19 cellular contexts compared by ENCODE assay signal in genomic region chr13:31987535-31988170, GRCh38. TPM values are rescaled to one million over a fixed set of nuclear protein-coding genes. Genes with fewer than 3 reads are reported as not detected.
A peak's percentile ranks its signal among the peaks of the same experiment; 100 is the strongest.
DNase-seq lines count a peak whose midpoint lies in the region; ATAC-seq, FAIRE-seq and TF ChIP-seq lines count a peak whose summit lies in the region.
"Had no signal": no experiment of that assay in that cellular context is flagged by ENCODE, and none has a peak within 500 bp of the region (broad histone marks: within the 10 kb centered on the region; RNA-seq: fewer than 3 reads in every experiment).

No MANE protein-coding gene starts in this region.

- no peaks in the 10 kb centered on the region for H3K4me1 ChIP-seq in GM12878 (ENCODE audit: control insufficient read depth, insufficient read depth, low read length)

- no peak for TF ChIP-seq POLR2A in GM12878 (IDR thresholded peaks at IDR 0.05; ENCODE audit: low read depth, low read length)

- H3K27ac ChIP-seq in GM12878 (ENCODE audit: control insufficient read depth, insufficient read depth), result no peak overlapping the region
- H3K27ac ChIP-seq: BLaER1 treated with 17β-estradiol and CSF1 and Interleukin-3, amounts not matched to agents 10 nM and 100 nM; pancreas; thoracic aorta had no signal

- peak in 1 of 3 experiments; percentile 28; a peak in 2 of 6 replicates for TF ChIP-seq CTCF in GM12878 (IDR thresholded peaks at IDR 0.05 in 2 of 3, conservative IDR thresholded peaks at IDR 0.05 in 1 of 3; ENCODE audit: control insufficient read depth in 2 of 3, extremely low read depth in 1 of 3, insufficient read depth in 1 of 3, low read depth in 3 of 3, low read length in 3 of 3)

- intact Hi-C loops in GM12878 (cut with micrococcal nuclease; ENCODE audit: unreplicated experiment) (loop anchor here (5.0 kb wide), 1 partner anchor 75 kb away; no protein-coding TSS in a partner anchor), sciatic nerve (cut with DNase I) (no loop called here)

- no peaks in the 10 kb centered on the region for H3K36me3 ChIP-seq in GM12878 (ENCODE audit: control insufficient read depth in 2 of 2, insufficient read depth in 2 of 2, low read length in 1 of 2)
- H3K36me3 ChIP-seq: BLaER1 treated with 17β-estradiol and CSF1 and Interleukin-3, amounts not matched to agents 10 nM and 100 nM; pancreas; thoracic aorta had no signal

- peak; percentile 70 for TF ChIP-seq RAD21 in GM12878 (IDR thresholded peaks at IDR 0.05; ENCODE audit: insufficient read depth, low read depth, low read length)

- CTCF ChIA-PET in GM12878 (lab: Yijun Ruan, JAX), result interaction anchor here (0.8 to 4.5 kb wide), 9 partner anchors 10 to 82 kb away, joined by 3 to 64 read pairs (median 4); no protein-coding TSS in a partner anchor

- H4K20me1 ChIP-seq in GM12878 (ENCODE audit: control insufficient read depth, insufficient read depth), result no peaks in the 10 kb centered on the region
- H4K20me1 ChIP-seq: BLaER1 treated with 17β-estradiol and CSF1 and Interleukin-3, amounts not matched to agents 10 nM and 100 nM had no signal

- 0% methylated on average over 2 of the region's 2 CpGs for WGBS in GM12878 (ENCODE audit: insufficient coverage, insufficient replicate concordance, low lambda C conversion rate, missing lambda C conversion rate)

- RAD21 ChIA-PET in GM12878 (lab: Charles Lee; ENCODE audit: unreplicated experiment), result interaction anchor here (1.6 to 4.1 kb wide), 3 partner anchors 20 to 78 kb away, joined by 3 to 46 read pairs (median 6); no protein-coding TSS in a partner anchor

- BruUV-seq in GM12878 (replicated peaks; lab: Mats Ljungman, UMichigan), result no TSS peak

- in situ Hi-C loops in GM12878 (cut with MboI), result no loop called here

- POLR2A ChIA-PET in GM12878 (lab: Charles Lee), result interaction anchor here (0.7 to 1.1 kb wide), 2 partner anchors 9 to 14 kb away, joined by 3 read pairs; no protein-coding TSS in a partner anchor

- SMC1A ChIA-PET in GM12878 (lab: Charles Lee; ENCODE audit: uncharacterized antibody, unreplicated experiment), result interaction anchor here (0.7 to 3.5 kb wide), 14 partner anchors 14 to 812 kb away, joined by 3 to 46 read pairs (median 4); no protein-coding TSS in a partner anchor

- TF ChIP-seq EP300 in GM12878 (IDR thresholded peaks at IDR 0.05; ENCODE audit: borderline replicate concordance in 1 of 2, control insufficient read depth in 1 of 2, low read depth in 2 of 2, low read length in 2 of 2), result no peak

- no peak overlapping the region for H3K4me2 ChIP-seq in GM12878 (ENCODE audit: control insufficient read depth, insufficient read depth)
- H3K4me2 ChIP-seq: BLaER1 treated with 17β-estradiol and CSF1 and Interleukin-3, amounts not matched to agents 10 nM and 100 nM had no signal

- no peak overlapping the region for H2AFZ ChIP-seq in GM12878 (ENCODE audit: control insufficient read depth, low read depth, low read length)

- ATAC-seq in GM12878 (peak; percentile 31; the same call in 1 of the 3 replicates), sciatic nerve (peak; percentile 44), GM18858 (IDR thresholded peaks at IDR 0.05; ENCODE audit: unreplicated experiment) (no peak), HG03135 (IDR thresholded peaks at IDR 0.05; ENCODE audit: unreplicated experiment) (no peak)
- ATAC-seq: activated CD8-positive, alpha-beta memory T cell treated with anti-CD3 and anti-CD28 coated beads, Interleukin-2, amount 10 ng/mL, durations not matched to agents 7 days and 5 days had no signal

- no peaks in the 10 kb centered on the region for H3K79me2 ChIP-seq in GM12878 (ENCODE audit: control insufficient read depth, insufficient read depth, low read length)

- no peak overlapping the region for H3K9ac ChIP-seq in GM12878 (ENCODE audit: control insufficient read depth, insufficient read depth, low read length)
- H3K9ac ChIP-seq: BLaER1 treated with 17β-estradiol and CSF1 and Interleukin-3, amounts not matched to agents 10 nM and 100 nM had no signal

- DNase-seq in H4 (ENCODE audit: low spot score) (peak; percentile 10), NCI-H748 (lab: John Stamatoyannopoulos, UW; ENCODE audit: unreplicated experiment) (peak; percentile 74), GM12878 (ENCODE audit: low read depth, low spot score) (no peak), sciatic nerve (ENCODE audit: low spot score) (no peak), NCI-H2171 (lab: John Stamatoyannopoulos, UW) (no peak)
- DNase-seq: activated CD8-positive, alpha-beta memory T cell treated with anti-CD3 and anti-CD28 coated beads, Interleukin-2, amount 10 ng/mL, durations not matched to agents 7 days and 5 days; activated effector memory CD4-positive, alpha-beta T cell treated with anti-CD3 and anti-CD28 coated beads, Interleukin-2, amount 50 U/mL, for 16 hours; amygdala; cerebellar nuclear complex; foreskin melanocyte; NCI-H2029 treated with DMSO at 0.1 percent for 48 hours; NCI-H82; pancreas; stimulated activated CD4-positive, alpha-beta T cell treated with anti-CD3 and anti-CD28 coated beads, Interleukin-4, amount 100 ng/mL, for 4 hours had no signal

- peak; percentile 80 for FAIRE-seq in GM12878 (lab: Jason Lieb, UNC)
- FAIRE-seq: pancreas had no signal

- no peak overlapping the region for H3K4me3 ChIP-seq in GM12878
- H3K4me3 ChIP-seq: BLaER1 treated with 17β-estradiol and CSF1 and Interleukin-3, amounts not matched to agents 10 nM and 100 nM; pancreas; skin epidermis; thoracic aorta had no signal

- no peaks in the 10 kb centered on the region for H3K27me3 ChIP-seq in GM12878 (replicated peaks in 1 of 2; ENCODE audit: control insufficient read depth in 2 of 2, insufficient read depth in 2 of 2, low read length in 1 of 2)
- H3K27me3 ChIP-seq: BLaER1 treated with 17β-estradiol and CSF1 and Interleukin-3, amounts not matched to agents 10 nM and 100 nM; pancreas had no signal

- H3K9me3 ChIP-seq in GM12878 (replicated peaks; ENCODE audit: control insufficient read depth, insufficient read depth, low read length), result no peaks in the 10 kb centered on the region; the same call in 2 of the 3 replicates
- H3K9me3 ChIP-seq: pancreas, thoracic aorta had no signal

TF ChIP-seq in GM12878, 131 proteins besides CTCF, POLR2A, EP300 and RAD21:
- peak; percentile 28; the same call in 1 of the 2 replicates for TF ChIP-seq SPI1 (IDR thresholded peaks at IDR 0.05; ENCODE audit: borderline replicate concordance, insufficient read depth, low read depth, low read length)
- peak; percentile 40; the same call in 1 of the 2 replicates for TF ChIP-seq SMC3 (IDR thresholded peaks at IDR 0.05; ENCODE audit: borderline replicate concordance, low read length)
- no peak for TF ChIP-seq HDGF (IDR thresholded peaks at IDR 0.05)
TF ChIP-seq in GM12878: peak in this region for 2.

RNA-seq across cellular contexts. Expression of gene FRY, which starts 43.9 kb away (rescaled TPM):
- total RNA-seq in H4 (2014; rRNA removed; shearing (Covaris generic)), result 3.5 and 16.8 TPM in 2 replicates
- 11.0 and 11.5 TPM in 2 replicates for total RNA-seq in GM12878 (2013; cell fraction: nucleolus; rRNA removed)
- 0.28 and 1.1 TPM in 2 replicates for total RNA-seq in GM12878 (2014; rRNA removed)
- 0.46 and 0.63 TPM in 2 replicates for total RNA-seq in GM12878 (2014; rRNA removed; fragmentation: Illumina TruSeq; extraction: Trizol)
- total RNA-seq in GM12878 (2021), result 0.93 and 1.0 TPM in 2 replicates
- polyA plus RNA-seq in GM12878 (2011; ENCODE audit: low read depth), result 0.49 TPM
- 1.0 and 1.1 TPM in 2 replicates for polyA plus RNA-seq in GM12878 (2011; rRNA removed)
- polyA plus RNA-seq in GM12878 (2011; cell fraction: cytosol; rRNA removed), result 1.2 and 1.4 TPM in 2 replicates
- polyA plus RNA-seq in GM12878 (2011; cell fraction: nucleus; rRNA removed), result 3.2 and 4.2 TPM in 2 replicates
- 0.37 and 0.74 TPM in 2 replicates for polyA plus RNA-seq in GM12878 (2012)
- polyA plus RNA-seq in GM12878 (2014; fragmentation: Illumina TruSeq; extraction: Trizol), result 0.28 and 1.1 TPM in 2 replicates
- polyA plus RNA-seq in GM12878 (2014; fragmentation: Nextera tagmentation; extraction: Ambion mirVana), result under 1 TPM; 0.18 to 0.31 TPM
- polyA plus RNA-seq in GM12878 (2014; rRNA removed), result 0.20 and 1.4 TPM in 2 replicates
- polyA plus RNA-seq in GM12878 (2016; fragmentation: Nextera tagmentation; extraction: Ambion mirVana), result under 1 TPM; 0.23 to 0.27 TPM
- polyA minus RNA-seq in GM12878 (2011; rRNA and poly(A)+ RNA removed), result 4.1 and 6.7 TPM in 2 replicates
- 1.7 and 3.5 TPM in 2 replicates for polyA minus RNA-seq in GM12878 (2011; cell fraction: cytosol; rRNA and poly(A)+ RNA removed)
- polyA minus RNA-seq in GM12878 (2011; cell fraction: nucleus; rRNA and poly(A)+ RNA removed), result 6.0 and 8.2 TPM in 2 replicates
- 88.8 TPM for total RNA-seq in sciatic nerve

Comparison
In these comparisons a context has a peak if more than half of its experiments do, and no peak if none do; other contexts are left out.
1. DNase-seq: peak in H4 (single experiment) and NCI-H748 (single experiment); none in GM12878 (single experiment), sciatic nerve (single experiment) and NCI-H2171 (single experiment).
2. ATAC-seq: peak in GM12878 (single experiment) and sciatic nerve (single experiment); none in GM18858 (single experiment) and HG03135 (single experiment).